Comparison of ENCODE assay signal across 30 cellular contexts in the genomic region with DNA sequence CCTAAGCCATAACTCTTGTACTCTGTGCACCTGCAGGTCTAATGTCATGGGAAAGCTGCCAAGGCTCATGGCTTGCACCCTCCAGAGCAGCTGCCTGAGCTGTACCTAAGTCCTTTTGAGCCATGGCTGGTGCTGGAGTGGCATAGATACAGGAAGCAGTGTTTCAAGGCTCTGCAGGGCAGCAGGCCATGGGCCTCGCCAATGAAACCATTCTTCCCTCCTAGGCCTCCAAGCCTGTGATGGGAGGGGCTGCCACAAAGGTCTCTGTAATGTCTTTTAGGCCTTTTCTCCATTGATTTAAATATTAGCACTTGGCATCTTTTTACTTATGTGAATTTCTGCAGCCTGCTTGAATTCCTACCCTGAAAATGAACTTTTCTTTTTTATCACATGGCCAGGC.
"Had no signal": no experiment of that assay in that cellular context is flagged by ENCODE, and none has a peak within 500 bp of the region (broad histone marks: within the 10 kb centered on the region; RNA-seq: fewer than 3 reads in every experiment).

No MANE protein-coding gene starts in this region.

- H3K27ac Mint-ChIP-seq: naive thymus-derived CD8-positive, alpha-beta T cell; natural killer cell treated with Interleukin-12 subunit alpha and Interleukin-12 subunit beta and Interleukin-15 and Interleukin-18, amount 100 ng/mL, for 72 hours; nephron progenitor cell; progenitor cell of endocrine pancreas; stimulated activated memory B cell treated with anti-CD40 and anti-IgM and Interleukin-4, amounts not matched to agents 10 μg/mL and 1 μg/mL and 100 μg/mL, for 72 hours; stimulated activated naive CD8-positive, alpha-beta T cell treated with anti-CD3 and anti-CD28 coated beads, Interleukin-15, amount 100 ng/mL, for 72 hours; type B pancreatic cell had no signal

- H3K27me3 ChIP-seq: ovary, right lobe of liver, sigmoid colon, suprapubic skin, testis, tibial artery, transverse colon, upper lobe of right lung, uterus had no signal

- H3K9me3 ChIP-seq: ovary, psoas muscle, right lobe of liver, sigmoid colon, testis, tibial artery, transverse colon, upper lobe of right lung, uterus had no signal

- H3K36me3 ChIP-seq: ovary, right lobe of liver, sigmoid colon, suprapubic skin, tibial artery, transverse colon, upper lobe of right lung, uterus had no signal

- ATAC-seq: naive thymus-derived CD8-positive, alpha-beta T cell; natural killer cell treated with Interleukin-12 subunit alpha and Interleukin-12 subunit beta and Interleukin-15 and Interleukin-18, amount 100 ng/mL, for 72 hours; psoas muscle; right cardiac atrium; right lobe of liver; stimulated activated memory B cell treated with anti-CD40 and anti-IgM and Interleukin-4, amounts not matched to agents 10 μg/mL and 1 μg/mL and 100 μg/mL, for 72 hours; stimulated activated naive CD8-positive, alpha-beta T cell treated with anti-CD3 and anti-CD28 coated beads, Interleukin-15, amount 100 ng/mL, for 72 hours; stimulated activated naive CD8-positive, alpha-beta T cell treated with anti-CD3 and anti-CD28 coated beads, Interleukin-15, Interleukin-2, amounts not matched to agents 100 U/mL and 50 U/mL, for 24 hours; upper lobe of right lung had no signal

- H3K4me3 ChIP-seq: ovary, psoas muscle, right lobe of liver, sigmoid colon, suprapubic skin, testis, tibial artery, transverse colon, upper lobe of right lung, uterus had no signal

- H3K4me1 Mint-ChIP-seq: naive thymus-derived CD8-positive, alpha-beta T cell; neural crest cell; stimulated activated memory B cell treated with anti-CD40 and anti-IgM and Interleukin-4, amounts not matched to agents 10 μg/mL and 1 μg/mL and 100 μg/mL, for 72 hours; stimulated activated naive CD8-positive, alpha-beta T cell treated with anti-CD3 and anti-CD28 coated beads, Interleukin-15, amount 100 ng/mL, for 72 hours had no signal

- FAIRE-seq: small intestine had no signal

- H3K9ac ChIP-seq: parathyroid adenoma had no signal

- DNase-seq: naive thymus-derived CD8-positive, alpha-beta T cell; nephron progenitor cell; occipital lobe; ovary; posterior cingulate gyrus; psoas muscle; right cardiac atrium; right lobe of liver; sigmoid colon; small intestine; stimulated activated CD4-positive, alpha-beta T cell treated with anti-CD3 and anti-CD28 coated beads, Interleukin-15, amount 100 ng/mL, for 24 hours; stimulated activated CD4-positive, alpha-beta T cell treated with anti-CD3 and anti-CD28 coated beads, Interleukin-2, amount 100 ng/mL, for 24 hours; stimulated activated CD4-positive, alpha-beta T cell treated with anti-CD3 and anti-CD28 coated beads, Interleukin-2, amount 100 ng/mL, for 48 hours; stimulated activated CD4-positive, alpha-beta T cell treated with anti-CD3 and anti-CD28 coated beads, Interleukin-4, amount 100 ng/mL, for 24 hours; stimulated activated naive CD4-positive, alpha-beta T cell; stimulated activated naive CD8-positive, alpha-beta T cell treated with anti-CD3 and anti-CD28 coated beads, Interleukin-15, amount 100 ng/mL, for 72 hours; stimulated activated naive CD8-positive, alpha-beta T cell treated with anti-CD3 and anti-CD28 coated beads, Interleukin-15, Interleukin-2, amounts not matched to agents 100 U/mL and 50 U/mL, for 24 hours; substantia nigra; testis; tibial artery; transverse colon; upper lobe of right lung; uterus had no signal

- H3K79me2 ChIP-seq: parathyroid adenoma had no signal

- H2AFZ ChIP-seq: parathyroid adenoma had no signal

- H3K4me1 ChIP-seq: parathyroid adenoma, psoas muscle, right lobe of liver, sigmoid colon, suprapubic skin, testis, tibial artery, transverse colon, upper lobe of right lung, uterus had no signal

- H3K27ac ChIP-seq: ovary, parathyroid adenoma, psoas muscle, right lobe of liver, sigmoid colon, suprapubic skin, testis, tibial artery, transverse colon, upper lobe of right lung, uterus had no signal

- H3K4me3 Mint-ChIP-seq: naive thymus-derived CD8-positive, alpha-beta T cell; natural killer cell treated with Interleukin-12 subunit alpha and Interleukin-12 subunit beta and Interleukin-15 and Interleukin-18, amount 100 ng/mL, for 72 hours; nephron progenitor cell; neural crest cell; stimulated activated memory B cell treated with anti-CD40 and anti-IgM and Interleukin-4, amounts not matched to agents 10 μg/mL and 1 μg/mL and 100 μg/mL, for 72 hours; stimulated activated naive CD8-positive, alpha-beta T cell treated with anti-CD3 and anti-CD28 coated beads, Interleukin-15, amount 100 ng/mL, for 72 hours; type B pancreatic cell had no signal

- H3K36me3 Mint-ChIP-seq: natural killer cell treated with Interleukin-12 subunit alpha and Interleukin-12 subunit beta and Interleukin-15 and Interleukin-18, amount 100 ng/mL, for 72 hours; stimulated activated memory B cell treated with anti-CD40 and anti-IgM and Interleukin-4, amounts not matched to agents 10 μg/mL and 1 μg/mL and 100 μg/mL, for 72 hours; type B pancreatic cell had no signal
